8 cellular contexts compared by ENCODE assay signal in genomic region chr6:169701953-169702639, GRCh38. TPM values are rescaled to one million over a fixed set of nuclear protein-coding genes. Genes with fewer than 3 reads are reported as not detected.
DNase-seq lines count a peak whose midpoint lies in the region; ATAC-seq and TF ChIP-seq lines count a peak whose summit lies in the region.

Gene C6orf120, plus strand, starts transcription at chr6:169702126. Its CDS starts 334 bp downstream, at chr6:169702460.
Gene WDR27, minus strand, starts transcription at chr6:169702029. Its CDS starts 13,024 bp downstream, at chr6:169689005.

- peak within 1 kb of the TSS; percentile 73 to 98 (median 93) for H3K4me3 ChIP-seq in liver (ENCODE audit: low read depth in 1 of 3, low read length in 3 of 3)

- under 1% methylated on average over 73 of the region's 73 CpGs for whole genome bisulfite sequencing in liver

- H3K27me3 ChIP-seq in liver (ENCODE audit: control insufficient read depth in 4 of 4, insufficient read depth in 4 of 4, low read length in 3 of 4) = no peaks in the 10 kb centered on the region

- peak within 1 kb of the TSS; percentile 61 to 91 for H3K9ac ChIP-seq in liver (ENCODE audit: low read depth in 1 of 2, low read length in 2 of 2)

- DNase-seq in NCI-H748 treated with DMSO at 0.1 percent for 48 hours (lab: John Stamatoyannopoulos, UW) = peak; percentile 89
- peak; percentile 98 for DNase-seq in activated CD4-positive, alpha-beta T cell treated with anti-CD3 and anti-CD28 coated beads, Interleukin-2, amount 50 U/mL, for 4 hours
- peak; percentile 94 to 97 for DNase-seq in dermis microvascular lymphatic vessel endothelial cell (ENCODE audit: low read depth in 2 of 2)
- peak; percentile 99 for DNase-seq in stimulated activated CD4-positive, alpha-beta T cell treated with anti-CD3 and anti-CD28 coated beads, Interleukin-4, amount 100 ng/mL, for 24 hours

- TF ChIP-seq CTCF in C4-2B (conservative IDR thresholded peaks at IDR 0.05) (no peak), liver (IDR thresholded peaks at IDR 0.05; ENCODE audit: low read depth, low read length, missing input control) (no peak)

- peak; percentile 32 to 35 for TF ChIP-seq RAD21 in liver (IDR thresholded peaks at IDR 0.05)

- H3K9me3 ChIP-seq in liver (ENCODE audit: control insufficient read depth in 4 of 4, low read length in 3 of 4) = no peaks in the 10 kb centered on the region

- H3K4me1 ChIP-seq in liver (ENCODE audit: control insufficient read depth in 4 of 4, insufficient read depth in 4 of 4, low read length in 3 of 4) = peaks cover 3 to 43% (median 28%) of the 10 kb centered on the region in 4 donors

- peaks cover 0 to 7% (median 1%) of the 10 kb centered on the region in 4 donors for H3K36me3 ChIP-seq in liver (ENCODE audit: control insufficient read depth in 4 of 4, insufficient read depth in 3 of 4, low read depth in 1 of 4, low read length in 3 of 4)

- peak within 1 kb of the TSS; percentile 88 for H3K27ac ChIP-seq in C4-2B
- H3K27ac ChIP-seq in liver (ENCODE audit: low read depth in 1 of 2, low read length in 2 of 2) = peak within 1 kb of the TSS; percentile 78 to 89

- ATAC-seq in GM19372 (IDR thresholded peaks at IDR 0.05; ENCODE audit: low read depth, unreplicated experiment) (peak; percentile 95), HG03558 (IDR thresholded peaks at IDR 0.05; ENCODE audit: extremely low read depth, unreplicated experiment) (peak; percentile 95)

TF ChIP-seq in liver, 16 proteins besides CTCF, POLR2A, EP300 and RAD21:
- TF ChIP-seq RXRA (IDR thresholded peaks at IDR 0.05) (no peak), JUND (IDR thresholded peaks at IDR 0.05) (no peak), ATF3 (IDR thresholded peaks at IDR 0.05) (no peak), FOXA1 (IDR thresholded peaks at IDR 0.05) (no peak), ZBTB33 (IDR thresholded peaks at IDR 0.05) (peak; percentile 99), NR2F2 (IDR thresholded peaks at IDR 0.05) (no peak), EGR1 (IDR thresholded peaks at IDR 0.05; ENCODE audit: low read depth in 2 of 2) (peak; percentile 75 to 83), REST (IDR thresholded peaks at IDR 0.05) (peak; percentile 58), YY1 (IDR thresholded peaks at IDR 0.05) (peak; percentile 7), MAX (IDR thresholded peaks at IDR 0.05) (no peak), HNF4G (IDR thresholded peaks at IDR 0.05) (no peak), SP1 (IDR thresholded peaks at IDR 0.05) (peak; percentile 33), TAF1 (conservative IDR thresholded peaks at IDR 0.05) (peak; percentile 59), FOXA2 (IDR thresholded peaks at IDR 0.05) (no peak), HNF4A (conservative IDR thresholded peaks at IDR 0.05) (no peak), GABPA (IDR thresholded peaks at IDR 0.05 in 1 of 2, conservative IDR thresholded peaks at IDR 0.05 in 1 of 2) (peak; percentile 88 to 98)
TF ChIP-seq in liver: peak in this region for 7.

RNA-seq across cellular contexts. Expression of gene C6orf120, which starts in this region (rescaled TPM):
- 18.9 and 24.4 TPM in 2 replicates for total RNA-seq in dermis microvascular lymphatic vessel endothelial cell
- total RNA-seq in liver = 10 to 100 TPM; 23.6 to 29.7 TPM
- polyA plus RNA-seq in liver = 10 to 100 TPM; 10.5 to 15.2 TPM

RNA-seq across cellular contexts. Expression of gene WDR27, which starts in this region (rescaled TPM):
- total RNA-seq in dermis microvascular lymphatic vessel endothelial cell = 12.5 and 24.5 TPM in 2 replicates
- total RNA-seq in liver = 10 to 100 TPM in 1 of 2 donors, 1 to 10 TPM in 1; 7.1 to 20.1 TPM
- polyA plus RNA-seq in liver = 1 to 10 TPM; 3.7 to 8.3 TPM

Comparison
In these comparisons a context has a peak if more than half of its experiments do, and no peak if none do; other contexts are left out.
1. Peak in every context shown above with its lines: DNase-seq, ATAC-seq, H3K4me3 ChIP-seq and H3K27ac ChIP-seq.